1 cellular context compared by ENCODE assay signal in genomic region chr3:46098319-46098761, GRCh38.
TF ChIP-seq lines count a peak whose summit lies in the region.

No MANE protein-coding gene starts in this region.

TF ChIP-seq in GM12878, 131 proteins besides CTCF, POLR2A, EP300 and RAD21 (continued from another document and continues in another):
- TF ChIP-seq ZBTB11 (CRISPR knock-in tag; IDR thresholded peaks at IDR 0.05) (no peak), CREM (IDR thresholded peaks at IDR 0.05; ENCODE audit: low read depth) (peak; percentile 79), ZNF622 (IDR thresholded peaks at IDR 0.05) (no peak), PKNOX1 (IDR thresholded peaks at IDR 0.05) (peak; percentile 24; the same call in 1 of the 2 replicates), KDM1A (IDR thresholded peaks at IDR 0.05; ENCODE audit: borderline replicate concordance) (no peak), EED (IDR thresholded peaks at IDR 0.05; ENCODE audit: low read depth) (peak; percentile 97), RCOR1 (conservative IDR thresholded peaks at IDR 0.05; ENCODE audit: low read depth, low read length) (0 out of 2 replicates have a peak, but pooled peaks have one; percentile 35), JUNB (IDR thresholded peaks at IDR 0.05) (peak; percentile 97), SUZ12 (IDR thresholded peaks at IDR 0.05; ENCODE audit: unreplicated experiment) (no peak), TCF7 (IDR thresholded peaks at IDR 0.05; ENCODE audit: borderline replicate concordance) (peak; percentile 97), ZNF592 (IDR thresholded peaks at IDR 0.05) (no peak), SMC3 (IDR thresholded peaks at IDR 0.05; ENCODE audit: borderline replicate concordance, low read length) (no peak; the same call in 1 of the 2 replicates), BCL11A (IDR thresholded peaks at IDR 0.05; ENCODE audit: low read depth, low read length) (peak; percentile 74), LARP7 (IDR thresholded peaks at IDR 0.05) (no peak), HDAC6 (IDR thresholded peaks at IDR 0.05; ENCODE audit: unreplicated experiment) (no peak), DPF2 (IDR thresholded peaks at IDR 0.05) (peak; percentile 88), SMARCA5 (IDR thresholded peaks at IDR 0.05) (no peak), ZNF24 (IDR thresholded peaks at IDR 0.05) (0 out of 2 replicates have a peak, but pooled peaks have one; percentile 31), SKIL (IDR thresholded peaks at IDR 0.05; ENCODE audit: low read depth, poor library complexity, severe bottlenecking) (peak; percentile 53), REST (IDR thresholded peaks at IDR 0.05; ENCODE audit: low read depth, low read length) (no peak), HSF1 (IDR thresholded peaks at IDR 0.05; ENCODE audit: low read depth, low read length) (no peak), ELK1 (IDR thresholded peaks at IDR 0.05; ENCODE audit: low read depth, low read length) (no peak), SMAD5 (IDR thresholded peaks at IDR 0.05; ENCODE audit: low read depth) (no peak), FOXK2 (IDR thresholded peaks at IDR 0.05) (no peak), BHLHE40 (IDR thresholded peaks at IDR 0.05; ENCODE audit: borderline replicate concordance in 1 of 2, low read depth in 2 of 2, low read length in 1 of 2) (peak; percentile 24 to 58; a peak in 2 of 4 replicates), ZNF217 (IDR thresholded peaks at IDR 0.05) (peak; percentile 80; the same call in 1 of the 2 replicates), MAX (IDR thresholded peaks at IDR 0.05; ENCODE audit: low read depth, low read length) (peak; percentile 46; the same call in 1 of the 2 replicates), IKZF1 (conservative IDR thresholded peaks at IDR 0.05) (peak; percentile 96), KLF5 (IDR thresholded peaks at IDR 0.05; ENCODE audit: partially characterized antibody) (no peak), ZZZ3 (IDR thresholded peaks at IDR 0.05; ENCODE audit: control insufficient read depth, insufficient read length, low read depth) (no peak), IKZF2 (IDR thresholded peaks at IDR 0.05) (peak; percentile 97), NBN (IDR thresholded peaks at IDR 0.05) (peak; percentile 57), IRF3 (IDR thresholded peaks at IDR 0.05) (no peak), USF1 (IDR thresholded peaks at IDR 0.05; ENCODE audit: borderline replicate concordance, extremely low read length, insufficient read depth, low read depth, low read length) (no peak), PAX5 (IDR thresholded peaks at IDR 0.05; ENCODE audit: borderline replicate concordance, low read depth, low read length) (peak; percentile 81; the same call in 1 of the 2 replicates), NR2F1 (conservative IDR thresholded peaks at IDR 0.05) (peak; percentile 72), MTA2 (IDR thresholded peaks at IDR 0.05; ENCODE audit: low read depth) (peak; percentile 71), CHD1 (IDR thresholded peaks at IDR 0.05; ENCODE audit: low read depth, low read length) (no peak), FOXM1 (IDR thresholded peaks at IDR 0.05; ENCODE audit: low read depth, low read length) (peak; percentile 88), MXI1 (IDR thresholded peaks at IDR 0.05; ENCODE audit: low read depth, low read length) (peak; percentile 33; the same call in 1 of the 2 replicates), NR2C1 (IDR thresholded peaks at IDR 0.05) (0 out of 2 replicates have a peak, but pooled peaks have one; percentile 26), ZNF384 (IDR thresholded peaks at IDR 0.05; ENCODE audit: borderline replicate concordance, low read depth, low read length) (no peak), NFXL1 (IDR thresholded peaks at IDR 0.05; ENCODE audit: borderline replicate concordance) (no peak), SMAD1 (IDR thresholded peaks at IDR 0.05; ENCODE audit: low read depth, partially characterized antibody) (no peak), JUND (IDR thresholded peaks at IDR 0.05; ENCODE audit: low read depth, low read length) (peak; percentile 53; the same call in 1 of the 2 replicates), NRF1 (conservative IDR thresholded peaks at IDR 0.05; ENCODE audit: low read depth, low read length) (no peak), ZSCAN29 (IDR thresholded peaks at IDR 0.05) (no peak)
